In genomic region chr6:139536751-139537617, GRCh38 we compare ENCODE assay signal across 1 cellular context.
TF ChIP-seq lines count a peak whose summit lies in the region.

No MANE protein-coding gene starts in this region.

TF ChIP-seq in K562, 482 proteins besides CTCF, POLR2A, EP300 and RAD21 (continued from another document):
- TF ChIP-seq ZBTB49 (CRISPR knock-in tag; IDR thresholded peaks at IDR 0.05; ENCODE audit: borderline replicate concordance), result no peak
- TF ChIP-seq DLX4 (CRISPR knock-in tag; IDR thresholded peaks at IDR 0.05), result no peak
- TF ChIP-seq MLX (CRISPR knock-in tag; conservative IDR thresholded peaks at IDR 0.05), result no peak
- no peak for TF ChIP-seq PTBP1 (IDR thresholded peaks at IDR 0.05; ENCODE audit: low read depth, low read length)
- TF ChIP-seq TCF3 (CRISPR knock-in tag; IDR thresholded peaks at IDR 0.05), result no peak
- no peak for TF ChIP-seq KLF6 (CRISPR knock-in tag; IDR thresholded peaks at IDR 0.05; ENCODE audit: borderline replicate concordance)
- TF ChIP-seq TFAP4 (CRISPR knock-in tag; IDR thresholded peaks at IDR 0.05; ENCODE audit: borderline replicate concordance), result no peak
- TF ChIP-seq RREB1 (CRISPR knock-in tag; IDR thresholded peaks at IDR 0.05), result no peak
- no peak for TF ChIP-seq IRF2 (CRISPR knock-in tag; IDR thresholded peaks at IDR 0.05)
